Comparison of ENCODE assay signal across 15 cellular contexts in genomic region chr13:37175996-37176395, GRCh38.
A peak's percentile ranks its signal among the peaks of the same experiment; 100 is the strongest.
DNase-seq lines count a peak whose midpoint lies in the region; ATAC-seq and TF ChIP-seq lines count a peak whose summit lies in the region.
"Had no signal": no experiment of that assay in that cellular context is flagged by ENCODE, and none has a peak within 500 bp of the region (broad histone marks: within the 10 kb centered on the region; RNA-seq: fewer than 3 reads in every experiment).

No MANE protein-coding gene starts in this region.

- H3K4me3 ChIP-seq in AG04450 (ENCODE audit: low read depth, low read length), result no peak overlapping the region
- H3K4me3 ChIP-seq in IMR-90 (ENCODE audit: insufficient read depth, low read depth, low read length), result no peak overlapping the region
- no peak overlapping the region for H3K4me3 ChIP-seq in muscle layer of colon (ENCODE audit: low read depth in 1 of 2, low read length in 2 of 2)
- H3K4me3 ChIP-seq: MG63, PC-9 had no signal

- no peak overlapping the region; the same call in 1 of the 2 replicates for H3K23ac ChIP-seq in IMR-90 (ENCODE audit: low read depth, low read length)

- H3K4me1 Mint-ChIP-seq in CD14-positive monocyte, result no peaks in the 10 kb centered on the region
- H3K4me1 Mint-ChIP-seq: activated naive CD8-positive, alpha-beta T cell treated with anti-CD3 and anti-CD28 coated beads for 36 hours; naive thymus-derived CD4-positive, alpha-beta T cell had no signal

- H3K9ac ChIP-seq in IMR-90 (ENCODE audit: low read depth, low read length), result no peak overlapping the region
- H3K9ac ChIP-seq in muscle layer of colon (ENCODE audit: low read length), result no peak overlapping the region

- TF ChIP-seq CTCF in AG04450 (IDR thresholded peaks at IDR 0.05; ENCODE audit: low read depth, low read length), result no peak
- TF ChIP-seq CTCF in IMR-90 (conservative IDR thresholded peaks at IDR 0.05; ENCODE audit: low read depth, low read length), result no peak
- TF ChIP-seq CTCF in CD14-positive monocyte (IDR thresholded peaks at IDR 0.05), result no peak

- no peak overlapping the region; the same call in 1 of the 2 replicates for H2AK5ac ChIP-seq in IMR-90 (ENCODE audit: low read depth, low read length)

- no peak overlapping the region for H4K91ac ChIP-seq in IMR-90 (ENCODE audit: insufficient read depth, low read depth, low read length)

- H2AK9ac ChIP-seq in IMR-90 (replicated peaks; ENCODE audit: low read depth, low read length, poor library complexity), result no peak overlapping the region

- H3K36me3 Mint-ChIP-seq in CD14-positive monocyte, result no peaks in the 10 kb centered on the region
- H3K36me3 Mint-ChIP-seq: activated naive CD8-positive, alpha-beta T cell treated with anti-CD3 and anti-CD28 coated beads for 36 hours; naive thymus-derived CD4-positive, alpha-beta T cell had no signal

- peaks cover 0 to 2% (median 2%) of the 10 kb centered on the region in 3 donors for H3K27me3 Mint-ChIP-seq in CD14-positive monocyte (ENCODE audit: low read depth in 3 of 3)

- H2BK15ac ChIP-seq in IMR-90 (ENCODE audit: low read depth, low read length), result peak overlapping the region; percentile 89

- H3K18ac ChIP-seq in IMR-90 (ENCODE audit: low read depth, low read length), result peak overlapping the region; percentile 94; the same call in 1 of the 2 replicates

- peak; percentile 55 for DNase-seq in AG04450 (ENCODE audit: low read depth, low spot score)
- DNase-seq in IMR-90, result peak; percentile 92
- peak; percentile 93 for DNase-seq in fibroblast of gingiva (ENCODE audit: low read depth)
- no peak for DNase-seq in NCI-H146 treated with DMSO at 0.1 percent for 48 hours (lab: John Stamatoyannopoulos, UW; ENCODE audit: unreplicated experiment)
- DNase-seq in activated gamma-delta T cell treated with Interleukin-2 at 50 U/mL for 16 hours, result no peak
- no peak for DNase-seq in iPS-NIHi11 (ENCODE audit: low spot score)
- DNase-seq in CD14-positive monocyte (ENCODE audit: low spot score), result no peak
- DNase-seq: activated naive CD8-positive, alpha-beta T cell treated with anti-CD3 and anti-CD28 coated beads for 36 hours; BE2C; MG63; naive thymus-derived CD4-positive, alpha-beta T cell; NCI-H345; PC-9; stimulated activated CD8-positive, alpha-beta memory T cell treated with anti-CD3 and anti-CD28 coated beads, Interleukin-4, amount 100 ng/mL, for 48 hours had no signal

- H3K9me1 ChIP-seq in IMR-90 (ENCODE audit: insufficient read depth, low read length), result no peaks in the 10 kb centered on the region

- peak overlapping the region; percentile 29 for H3K56ac ChIP-seq in IMR-90 (ENCODE audit: extremely low read depth, insufficient read depth, low read length)

- peak overlapping the region; percentile 86; the same call in 1 of the 2 replicates for H2BK120ac ChIP-seq in IMR-90 (ENCODE audit: low read depth, low read length)

- ATAC-seq in IMR-90 (ENCODE audit: low read depth), result peak; percentile 59
- ATAC-seq: naive thymus-derived CD4-positive, alpha-beta T cell had no signal

- CTCF ChIA-PET in AG04450 (lab: Charles Lee) (no interaction called here), IMR-90 (lab: Yijun Ruan, JAX) (no interaction called here)

- TF ChIP-seq RAD21 in IMR-90 (IDR thresholded peaks at IDR 0.05; ENCODE audit: low read length), result no peak

- H3K27ac ChIP-seq in AG04450 (ENCODE audit: low read depth, low read length) (peak overlapping the region; percentile 0), IMR-90 (ENCODE audit: insufficient read depth, low read length) (peak overlapping the region; percentile 66; the same call in 1 of the 2 replicates), muscle layer of colon (ENCODE audit: low read depth, low read length) (peak overlapping the region; percentile 31)
- H3K27ac ChIP-seq: PC-9 had no signal

- H2BK5ac ChIP-seq in IMR-90 (ENCODE audit: low read depth, low read length, poor library complexity, severe bottlenecking), result peak overlapping the region; percentile 89

- H4K20me1 ChIP-seq in IMR-90 (ENCODE audit: insufficient read depth, low read length), result no peaks in the 10 kb centered on the region

- in situ Hi-C loops in IMR-90 (cut with MboI; ENCODE audit: low sequenced_read_pairs), result no loop called here

- no peaks in the 10 kb centered on the region for H3K79me1 ChIP-seq in IMR-90 (ENCODE audit: low read depth in 1 of 2, low read length in 2 of 2)

- dilution Hi-C loops in IMR-90 (cut with HindIII; ENCODE audit: low sequenced_read_pairs, unreplicated experiment), result no loop called here

- H3K36me3 ChIP-seq in IMR-90 (ENCODE audit: control insufficient read depth, insufficient read depth, low read length) (no peaks in the 10 kb centered on the region), muscle layer of colon (ENCODE audit: insufficient read depth, low read length) (no peaks in the 10 kb centered on the region)
- H3K36me3 ChIP-seq: BE2C, MG63 had no signal

- peak overlapping the region; percentile 70; the same call in 1 of the 2 replicates for H4K5ac ChIP-seq in IMR-90 (ENCODE audit: low read depth, low read length)

- H2BK20ac ChIP-seq in IMR-90 (ENCODE audit: low read depth, low read length), result peak overlapping the region; percentile 85

- H3K4me1 ChIP-seq in IMR-90 (ENCODE audit: control insufficient read depth, insufficient read depth, low read length), result peaks cover 9% of the 10 kb centered on the region
- peaks cover 30% of the 10 kb centered on the region for H3K4me1 ChIP-seq in muscle layer of colon (ENCODE audit: insufficient read depth, low read length)
- H3K4me1 ChIP-seq: BE2C had no signal

- peak overlapping the region; percentile 65; the same call in 1 of the 2 replicates for H3K4me2 ChIP-seq in IMR-90 (ENCODE audit: low read depth, low read length)
- H3K4me2 ChIP-seq: PC-9 had no signal

- BruUV-seq in IMR-90 (replicated peaks; lab: Mats Ljungman, UMichigan), result no TSS peak

- WGBS in IMR-90 (ENCODE audit: extremely low coverage in 2 of 2, insufficient read length in 1 of 2), 2 experiments, result no CpG with 5 or more reads among the region's 2 CpGs

- peak overlapping the region; percentile 30 to 72; a peak in 3 of 4 replicates for H4K8ac ChIP-seq in IMR-90 (ENCODE audit: low read depth in 2 of 2, low read length in 2 of 2)

- H2AFZ ChIP-seq in IMR-90 (replicated peaks; ENCODE audit: low read length, poor library complexity), result no peak overlapping the region
- H2AFZ ChIP-seq: PC-9 had no signal

- H3K27ac Mint-ChIP-seq in CD14-positive monocyte, result no peak overlapping the region
- H3K27ac Mint-ChIP-seq: activated naive CD8-positive, alpha-beta T cell treated with anti-CD3 and anti-CD28 coated beads for 36 hours; naive thymus-derived CD4-positive, alpha-beta T cell had no signal

- POLR2A ChIA-PET in AG04450 (lab: Yijun Ruan, JAX) (no interaction called here), IMR-90 (lab: Charles Lee; ENCODE audit: unreplicated experiment) (interaction anchor here (0.6 kb wide), 1 partner anchor 21 kb away, joined by 4 read pairs; no protein-coding TSS in a partner anchor)

- H3K27me3 ChIP-seq in AG04450 (ENCODE audit: control insufficient read depth, insufficient read depth, low read length) (no peaks in the 10 kb centered on the region), IMR-90 (ENCODE audit: control insufficient read depth, insufficient read depth, low read length) (no peaks in the 10 kb centered on the region), muscle layer of colon (ENCODE audit: control insufficient read depth in 1 of 2, insufficient read depth in 2 of 2, low read length in 2 of 2) (no peaks in the 10 kb centered on the region)
- H3K27me3 ChIP-seq: BE2C, MG63 had no signal

- peaks cover 0 to 4% (median 0%) of the 10 kb centered on the region in 7 donors for H3K9me3 Mint-ChIP-seq in CD14-positive monocyte
- H3K9me3 Mint-ChIP-seq: activated naive CD8-positive, alpha-beta T cell treated with anti-CD3 and anti-CD28 coated beads for 36 hours had no signal

- H3K4me3 Mint-ChIP-seq in CD14-positive monocyte, result no peak overlapping the region
- H3K4me3 Mint-ChIP-seq: activated naive CD8-positive, alpha-beta T cell treated with anti-CD3 and anti-CD28 coated beads for 36 hours; naive thymus-derived CD4-positive, alpha-beta T cell had no signal

- intact Hi-C loops in IMR-90 (cut with micrococcal nuclease) (no loop called here), CD14-positive monocyte (cut with micrococcal nuclease) (no loop called here)

- TF ChIP-seq POLR2A in IMR-90 (IDR thresholded peaks at IDR 0.05; ENCODE audit: low read depth, low read length), result no peak

- H3K9me3 ChIP-seq in AG04450 (ENCODE audit: control insufficient read depth, insufficient read depth, low read length) (no peaks in the 10 kb centered on the region), IMR-90 (ENCODE audit: control insufficient read depth, insufficient read depth, low read length) (no peaks in the 10 kb centered on the region), muscle layer of colon (ENCODE audit: low read length) (no peaks in the 10 kb centered on the region)
- H3K9me3 ChIP-seq: BE2C, MG63 had no signal

- H3K14ac ChIP-seq in IMR-90 (replicated peaks; ENCODE audit: low read depth, low read length), result peak overlapping the region; percentile 10

- H3K4ac ChIP-seq in IMR-90 (ENCODE audit: low read depth, low read length), result peak overlapping the region; percentile 49; the same call in 1 of the 2 replicates

TF ChIP-seq in IMR-90, 13 proteins besides CTCF, POLR2A, EP300 and RAD21:
- TF ChIP-seq MAZ (IDR thresholded peaks at IDR 0.05; ENCODE audit: borderline replicate concordance, low read depth, low read length), result no peak
- TF ChIP-seq MAFK (IDR thresholded peaks at IDR 0.05; ENCODE audit: low read depth, low read length), result no peak
- TF ChIP-seq SMC3 (IDR thresholded peaks at IDR 0.05; ENCODE audit: low read depth, low read length), result no peak
- peak; percentile 94 for TF ChIP-seq CEBPB (IDR thresholded peaks at IDR 0.05; ENCODE audit: low read depth, low read length)
- no peak for TF ChIP-seq BHLHE40 (IDR thresholded peaks at IDR 0.05; ENCODE audit: low read depth, low read length)
- no peak for TF ChIP-seq NFE2L2 (IDR thresholded peaks at IDR 0.05; ENCODE audit: low read depth, low read length)

Comparison
In these comparisons a context has a peak if more than half of its experiments do, and no peak if none do; other contexts are left out.
1. DNase-seq: peak in AG04450 (single experiment), IMR-90 (single experiment) and fibroblast of gingiva (single experiment); none in NCI-H146 treated with DMSO at 0.1 percent for 48 hours (single experiment), activated gamma-delta T cell treated with Interleukin-2 at 50 U/mL for 16 hours (single experiment), iPS-NIHi11 (single experiment) and CD14-positive monocyte (single experiment).
2. H3K27ac ChIP-seq: peak in every context shown above with its lines; median percentile 66 in IMR-90; 31 in muscle layer of colon; 0 in AG04450.